Comparison of ENCODE assay signal across 1 cellular context in genomic region chr9:6226696-6227095, GRCh38.
TF ChIP-seq lines count a peak whose summit lies in the region.

No MANE protein-coding gene starts in this region.

TF ChIP-seq in HepG2, 621 proteins besides CTCF, POLR2A, EP300 and RAD21:
- TF ChIP-seq SCMH1 (CRISPR knock-in tag; IDR thresholded peaks at IDR 0.05; ENCODE audit: borderline replicate concordance): no peak
- no peak for TF ChIP-seq HMGA1 (CRISPR knock-in tag; conservative IDR thresholded peaks at IDR 0.05)
- no peak for TF ChIP-seq PREB (CRISPR knock-in tag; IDR thresholded peaks at IDR 0.05)
- no peak for TF ChIP-seq MED8 (CRISPR knock-in tag; IDR thresholded peaks at IDR 0.05; ENCODE audit: insufficient replicate concordance)
- TF ChIP-seq ATM (IDR thresholded peaks at IDR 0.05; ENCODE audit: borderline replicate concordance): no peak
- TF ChIP-seq GATA4 (IDR thresholded peaks at IDR 0.05; ENCODE audit: borderline replicate concordance, low read depth): no peak
- TF ChIP-seq BCL3 (CRISPR knock-in tag; IDR thresholded peaks at IDR 0.05): no peak
- TF ChIP-seq ZNF629 (CRISPR knock-in tag; conservative IDR thresholded peaks at IDR 0.05): no peak
- no peak for TF ChIP-seq ZC3H13 (CRISPR knock-in tag; IDR thresholded peaks at IDR 0.05)
- TF ChIP-seq ZNF879 (CRISPR knock-in tag; IDR thresholded peaks at IDR 0.05): no peak
- no peak for TF ChIP-seq SRY (CRISPR knock-in tag; IDR thresholded peaks at IDR 0.05)
